21 cellular contexts compared by ENCODE assay signal in the genomic region with DNA sequence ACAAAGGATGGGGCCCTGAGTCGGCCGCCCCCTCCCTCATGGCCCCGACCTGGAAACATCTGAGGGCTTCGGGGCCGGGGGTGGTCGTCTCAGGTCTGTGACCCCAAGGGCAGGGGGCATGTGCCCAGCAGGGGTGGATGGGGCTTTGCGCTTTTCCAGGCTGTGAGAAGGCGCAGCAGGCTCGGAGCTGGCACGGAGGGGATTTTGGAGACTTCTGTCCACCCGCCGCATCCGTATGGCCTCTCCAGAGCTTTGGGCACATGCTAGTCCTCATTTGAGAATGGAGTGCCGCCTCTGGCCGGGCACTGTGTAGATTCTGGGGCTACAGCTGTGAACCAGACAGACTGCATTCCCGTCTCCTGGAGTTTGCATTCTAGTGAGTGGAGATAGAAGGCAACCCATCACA.
A peak's percentile ranks its signal among the peaks of the same experiment; 100 is the strongest.
DNase-seq lines count a peak whose midpoint lies in the region; ATAC-seq, FAIRE-seq and TF ChIP-seq lines count a peak whose summit lies in the region.
"Had no signal": no experiment of that assay in that cellular context is flagged by ENCODE, and none has a peak within 500 bp of the region (broad histone marks: within the 10 kb centered on the region; RNA-seq: fewer than 3 reads in every experiment).

No MANE protein-coding gene starts in this region.

- no peak for TF ChIP-seq RAD21 in H1 (IDR thresholded peaks at IDR 0.05 in 1 of 2, conservative IDR thresholded peaks at IDR 0.05 in 1 of 2; ENCODE audit: low read depth in 2 of 2, low read length in 2 of 2)

- H2BK20ac ChIP-seq in H1 (ENCODE audit: low read length), result no peak overlapping the region

- FAIRE-seq in H1 (lab: Jason Lieb, UNC), result no peak
- FAIRE-seq: A549, GM12878 had no signal

- no peak overlapping the region for H2BK15ac ChIP-seq in H1 (ENCODE audit: low read length)

- H3K56ac ChIP-seq in H1 (replicated peaks; ENCODE audit: insufficient read length, low read depth, low read length), result no peak overlapping the region

- H3K36me3 ChIP-seq in H7 (replicated peaks; ENCODE audit: control insufficient read depth, insufficient read depth, low read length) (no peaks in the 10 kb centered on the region), H1 (ENCODE audit: control insufficient read depth in 2 of 4, insufficient read depth in 4 of 4, low read length in 3 of 4) (no peaks in the 10 kb centered on the region), sigmoid colon (no peaks in the 10 kb centered on the region)

- no peak overlapping the region for H4K8ac ChIP-seq in H1 (ENCODE audit: extremely low read depth, insufficient read depth, low read length)

- no peak overlapping the region for H2BK12ac ChIP-seq in H1 (ENCODE audit: low read depth, low read length)

- no peak overlapping the region for H3K23ac ChIP-seq in H1 (ENCODE audit: insufficient read length)

- no peaks in the 10 kb centered on the region for H3K79me1 ChIP-seq in H1 (ENCODE audit: low read depth, low read length)

- CTCF ChIA-PET in H1 (lab: Charles Lee; ENCODE audit: partially characterized antibody), result interaction anchor here (0.6 to 2.2 kb wide), 5 partner anchors 15 to 73 kb away, joined by 3 to 6 read pairs (median 4); no protein-coding TSS in a partner anchor

- H4K91ac ChIP-seq in H1 (replicated peaks; ENCODE audit: insufficient read length, low read length), result no peak overlapping the region

- no peak for ATAC-seq in HG02970 (IDR thresholded peaks at IDR 0.05; ENCODE audit: low FRiP score, unreplicated experiment)
- ATAC-seq: GM12878 had no signal

- H3K27ac ChIP-seq in H1 (ENCODE audit: low read depth, low read length), result no peak overlapping the region
- H3K27ac ChIP-seq in sigmoid colon, result no peak overlapping the region
- H3K27ac ChIP-seq: A549 had no signal

- TF ChIP-seq EP300 in H1 (IDR thresholded peaks at IDR 0.05; ENCODE audit: borderline replicate concordance in 1 of 2, low read depth in 2 of 2, low read length in 2 of 2) (no peak), sigmoid colon (IDR thresholded peaks at IDR 0.05) (no peak)

- WGBS in H1 (ENCODE audit: extremely low coverage in 1 of 2, insufficient coverage in 1 of 2, insufficient read length in 1 of 2, insufficient replicate concordance in 2 of 2, low coverage in 1 of 2, low lambda C conversion rate in 2 of 2, missing lambda C conversion rate in 1 of 2), 2 experiments, result 68% methylated on average over 14 of the region's 16 CpGs; no CpG with 5 or more reads in 1 of the 2 experiments
- WGBS in sigmoid colon, 2 donors, result 62 to 67% methylated on average over 16 of the region's 16 CpGs

- H3K23me2 ChIP-seq in H1 (ENCODE audit: low read depth, low read length), result no peaks in the 10 kb centered on the region

- H3K9me3 ChIP-seq in H1 (ENCODE audit: insufficient read depth in 2 of 2, low read depth in 1 of 2, low read length in 1 of 2), result no peaks in the 10 kb centered on the region
- no peaks in the 10 kb centered on the region for H3K9me3 ChIP-seq in sigmoid colon
- H3K9me3 ChIP-seq: A549, Caco-2 had no signal

- no peak overlapping the region for H2AFZ ChIP-seq in H1 (ENCODE audit: low read length)

- H3K27me3 ChIP-seq in H7 (ENCODE audit: control insufficient read depth, insufficient read depth, low read length), result no peaks in the 10 kb centered on the region; the same call in 1 of the 2 replicates
- peaks cover 0 to 22% (median 6%) of the 10 kb centered on the region in 4 experiments; a peak in 5 of 7 replicates for H3K27me3 ChIP-seq in H1 (replicated peaks in 1 of 4; ENCODE audit: control insufficient read depth in 3 of 4, extremely low read depth in 1 of 4, insufficient read depth in 3 of 4, low read length in 3 of 4)
- peaks cover 13 to 70% (median 53%) of the 10 kb centered on the region in 3 donors for H3K27me3 ChIP-seq in sigmoid colon

- no peak overlapping the region; the same call in 1 of the 2 replicates for H3K18ac ChIP-seq in H1 (ENCODE audit: extremely low read depth, low read length)

- H2AK5ac ChIP-seq in H1 (ENCODE audit: low read depth, low read length), result no peak overlapping the region

- no peak overlapping the region for H3K14ac ChIP-seq in H1 (ENCODE audit: insufficient read length)

- H3K4me3 ChIP-seq in H7 (ENCODE audit: insufficient read depth, low read depth, low read length), result no peak overlapping the region
- H3K4me3 ChIP-seq in H1 (ENCODE audit: extremely low read depth in 1 of 4, insufficient read depth in 2 of 4, low read depth in 3 of 4, low read length in 4 of 4), result no peak overlapping the region; a peak in 1 of 8 replicates
- no peak overlapping the region for H3K4me3 ChIP-seq in sigmoid colon
- H3K4me3 ChIP-seq: A549, GM12878 had no signal

- peak; percentile 70 for DNase-seq in H7
- peak in 1 of 2 experiments; percentile 54 for DNase-seq in H1 (ENCODE audit: low read depth in 1 of 2, low spot score in 2 of 2)
- peak; percentile 33 for DNase-seq in left kidney (ENCODE audit: low read depth, low spot score)
- DNase-seq in sigmoid colon, result peak; percentile 27
- DNase-seq in T-helper 9 cell, result no peak
- no peak for DNase-seq in NCI-H2107 treated with DMSO at 0.1 percent for 48 hours (lab: John Stamatoyannopoulos, UW; ENCODE audit: unreplicated experiment)
- DNase-seq: CD4-positive, alpha-beta T cell; GF-D8; HCEC 1CT; MM.1S; NCI-H1092 treated with DMSO at 0.1 percent for 48 hours; NCI-H2029 treated with DMSO at 0.1 percent for 48 hours; NCI-H2171 treated with DMSO at 0.1 percent for 48 hours; NCI-H446; NCI-H526 treated with DMSO at 0.1 percent for 48 hours; NK-92 treated with Interleukin-12 subunit alpha and Interleukin-12 subunit beta, amount 100 ng/mL, for 24 hours; Right ventricle myocardium superior had no signal

- H3K4me2 ChIP-seq in H1 (ENCODE audit: insufficient read depth in 1 of 2, low read depth in 2 of 2, low read length in 2 of 2), result peak overlapping the region; percentile 30 to 53; a peak in 1 of 4 replicates
- H3K4me2 ChIP-seq: A549 had no signal

- TF ChIP-seq POLR2A in H1 (IDR thresholded peaks at IDR 0.05; ENCODE audit: control extremely low read depth in 1 of 2, low read depth in 2 of 2, low read length in 2 of 2), result no peak
- TF ChIP-seq POLR2A in sigmoid colon (IDR thresholded peaks at IDR 0.05), result no peak

- no peak overlapping the region for H2BK120ac ChIP-seq in H1 (replicated peaks; ENCODE audit: low read depth, low read length)

- TF ChIP-seq CTCF in H1 (IDR thresholded peaks at IDR 0.05; ENCODE audit: control extremely low read depth in 1 of 3, insufficient read depth in 1 of 3, low read depth in 1 of 3, low read length in 3 of 3) (no peak), sigmoid colon (IDR thresholded peaks at IDR 0.05) (no peak)

- H3K4me1 ChIP-seq in H1 (replicated peaks in 1 of 4; ENCODE audit: control insufficient read depth in 3 of 4, insufficient read depth in 4 of 4, low read length in 3 of 4) (peaks cover 12 to 29% (median 16%) of the 10 kb centered on the region in 4 experiments), sigmoid colon (peaks cover 0 to 3% (median 0%) of the 10 kb centered on the region in 4 donors)
- H3K4me1 ChIP-seq: A549, Caco-2 had no signal

- H3K79me2 ChIP-seq in H1 (ENCODE audit: control insufficient read depth in 1 of 2, insufficient read depth in 2 of 2, low read length in 2 of 2), result no peaks in the 10 kb centered on the region

- no peak overlapping the region for H3K9ac ChIP-seq in H1 (replicated peaks in 1 of 4; ENCODE audit: extremely low read depth in 1 of 4, low read depth in 3 of 4, low read length in 3 of 4)

- H4K5ac ChIP-seq in H1 (ENCODE audit: insufficient read length, low read depth, low read length), result no peak overlapping the region

- no peak overlapping the region for H3K4ac ChIP-seq in H1 (replicated peaks; ENCODE audit: insufficient read length, low read depth, low read length)

- POLR2A ChIA-PET in H1 (lab: Charles Lee; ENCODE audit: partially characterized antibody), result no interaction called here

- H2BK5ac ChIP-seq in H1 (ENCODE audit: low read depth, low read length), result no peak overlapping the region

- intact Hi-C loops in sigmoid colon (cut with DNase I), result no loop called here

- peaks cover 0 to 2% of the 10 kb centered on the region in 2 experiments for H4K20me1 ChIP-seq in H1 (replicated peaks in 1 of 2; ENCODE audit: control insufficient read depth in 1 of 2, insufficient read depth in 2 of 2, low read length in 2 of 2)

TF ChIP-seq in H1, 55 proteins besides CTCF, POLR2A, EP300 and RAD21:
- TF ChIP-seq JUN (IDR thresholded peaks at IDR 0.05; ENCODE audit: low read depth, low read length), result no peak
- TF ChIP-seq KDM5A (IDR thresholded peaks at IDR 0.05; ENCODE audit: low read length), result no peak
- peak; percentile 76 for TF ChIP-seq TEAD4 (IDR thresholded peaks at IDR 0.05; ENCODE audit: low read depth, low read length)
- no peak for TF ChIP-seq POLR2AphosphoS5 (IDR thresholded peaks at IDR 0.05; ENCODE audit: low read depth, low read length)
- TF ChIP-seq GTF2F1 (IDR thresholded peaks at IDR 0.05; ENCODE audit: borderline replicate concordance, low read depth, low read length), result no peak
- TF ChIP-seq, protein P1, sequence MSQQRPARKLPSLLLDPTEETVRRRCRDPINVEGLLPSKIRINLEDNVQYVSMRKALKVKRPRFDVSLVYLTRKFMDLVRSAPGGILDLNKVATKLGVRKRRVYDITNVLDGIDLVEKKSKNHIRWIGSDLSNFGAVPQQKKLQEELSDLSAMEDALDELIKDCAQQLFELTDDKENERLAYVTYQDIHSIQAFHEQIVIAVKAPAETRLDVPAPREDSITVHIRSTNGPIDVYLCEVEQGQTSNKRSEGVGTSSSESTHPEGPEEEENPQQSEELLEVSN (IDR thresholded peaks at IDR 0.05), result peak; percentile 30; the same call in 1 of the 2 replicates
- peak; percentile 61; the same call in 1 of the 2 replicates for TF ChIP-seq RBBP5 (IDR thresholded peaks at IDR 0.05; ENCODE audit: borderline replicate concordance, low read depth, low read length)
- no peak for TF ChIP-seq POU5F1 (IDR thresholded peaks at IDR 0.05; ENCODE audit: low read depth, low read length)
- TF ChIP-seq, protein P2, sequence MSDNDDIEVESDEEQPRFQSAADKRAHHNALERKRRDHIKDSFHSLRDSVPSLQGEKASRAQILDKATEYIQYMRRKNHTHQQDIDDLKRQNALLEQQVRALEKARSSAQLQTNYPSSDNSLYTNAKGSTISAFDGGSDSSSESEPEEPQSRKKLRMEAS (IDR thresholded peaks at IDR 0.05), result 0 out of 2 replicates have a peak, but pooled peaks have one; percentile 9
- peak; percentile 78 for TF ChIP-seq SP1 (IDR thresholded peaks at IDR 0.05; ENCODE audit: low read depth, low read length)
- 0 out of 2 replicates have a peak, but pooled peaks have one; percentile 15 for TF ChIP-seq TCF12 (IDR thresholded peaks at IDR 0.05; ENCODE audit: low read depth, low read length)
- TF ChIP-seq ASH2L (IDR thresholded peaks at IDR 0.05; ENCODE audit: low read length), result peak; percentile 58
TF ChIP-seq in H1: peak in this region for 7.

Comparison
In these comparisons a context has a peak if more than half of its experiments do, and no peak if none do; other contexts are left out.
1. DNase-seq: peak in H7 (single experiment), left kidney (single experiment) and sigmoid colon (single experiment); none in T-helper 9 cell (single experiment) and NCI-H2107 treated with DMSO at 0.1 percent for 48 hours (single experiment).